In genomic region chr6:18080544-18080943, GRCh38 we compare ENCODE assay signal across 37 cellular contexts. TPM values are rescaled to one million over a fixed set of nuclear protein-coding genes. Genes with fewer than 3 reads are reported as not detected.
"Had no signal": no experiment of that assay in that cellular context is flagged by ENCODE, and none has a peak within 500 bp of the region (broad histone marks: within the 10 kb centered on the region; RNA-seq: fewer than 3 reads in every experiment).

No MANE protein-coding gene starts in this region.

- H3K4me3 Mint-ChIP-seq: activated B cell treated with CpG ODN at 0.5 μM for 24 hours; activated CD4-positive, alpha-beta memory T cell treated with anti-CD3 and anti-CD28 coated beads for 36 hours; activated CD4-positive, alpha-beta T cell treated with anti-CD3 and anti-CD28 coated beads, Interleukin-2, amount 10 ng/mL, durations not matched to agents 24 days and 14 days; activated CD8-positive, alpha-beta T cell treated with anti-CD3 and anti-CD28 coated beads for 36 hours; activated naive CD4-positive, alpha-beta T cell treated with anti-CD3 and anti-CD28 coated beads for 36 hours; activated naive CD8-positive, alpha-beta T cell treated with anti-CD3 and anti-CD28 coated beads for 36 hours; activated T-cell treated with anti-CD3 and anti-CD28 coated beads, Interleukin-2, amount 50 U/mL, for 4 hours; activated T-cell treated with anti-CD3 and anti-CD28 coated beads, Interleukin-2, amount 50 U/mL, for 72 hours; activated T-helper 1 cell treated with anti-CD3 and anti-CD28 coated beads, Interleukin-12 subunit alpha, Interleukin-12 subunit beta, Interleukin-2, Interleukin-4 antibody, amounts not matched to agents 30 ng/mL and 10 ng/mL and 1 ng/mL, durations not matched to agents 14 hours and 24 hours and 36 hours; activated T-helper 17 cell treated with anti-CD3 and anti-CD28 coated beads, Interleukin-2, amount 50 U/mL, for 72 hours; T-helper 1 cell treated with Interleukin-12 subunit alpha and Interleukin-12 subunit beta and Interleukin-4 antibody, amounts not matched to agents 30 μg/mL and 1 μg/mL, for 36 hours; T-helper 2 cell treated with Interferon-gamma antibody and Interleukin-4, amounts not matched to agents 5 μg/mL and 100 μg/mL, for 36 hours had no signal

- H3K27me3 Mint-ChIP-seq: activated CD4-positive, alpha-beta T cell treated with anti-CD3 and anti-CD28 coated beads, Interleukin-2, amount 10 ng/mL, durations not matched to agents 24 days and 14 days had no signal

- DNase-seq: activated B cell treated with CpG ODN at 0.5 μM for 24 hours; activated CD4-positive, alpha-beta memory T cell treated with anti-CD3 and anti-CD28 coated beads for 36 hours; activated CD4-positive, alpha-beta T cell treated with anti-CD3 and anti-CD28 coated beads for 4 hours; activated CD4-positive, alpha-beta T cell treated with anti-CD3 and anti-CD28 coated beads, Interleukin-2, amount 10 ng/mL, durations not matched to agents 24 days and 14 days; activated CD4-positive, alpha-beta T cell treated with anti-CD3 and anti-CD28 coated beads, Interleukin-2, amount 50 U/mL, for 1 hour; activated CD4-positive, alpha-beta T cell treated with anti-CD3 and anti-CD28 coated beads, Interleukin-2, amount 50 U/mL, for 4 hours; activated CD4-positive, CD25-positive, alpha-beta regulatory T cell treated with anti-CD3 and anti-CD28 coated beads, Interleukin-2, amount 50 U/mL, for 72 hours; activated CD8-positive, alpha-beta memory T cell treated with anti-CD3 and anti-CD28 coated beads, Interleukin-2, amount 50 U/mL, for 4 hours; activated CD8-positive, alpha-beta T cell treated with anti-CD3 and anti-CD28 coated beads for 36 hours; activated effector memory CD4-positive, alpha-beta T cell treated with anti-CD3 and anti-CD28 coated beads, Interleukin-2, amount 50 U/mL, for 16 hours; activated gamma-delta T cell treated with Interleukin-2 at 50 U/mL for 16 hours; activated naive CD4-positive, alpha-beta T cell; activated naive CD4-positive, alpha-beta T cell treated with anti-CD3 and anti-CD28 coated beads for 36 hours; activated naive CD4-positive, alpha-beta T cell treated with anti-CD3 and anti-CD28 coated beads, Interleukin-2, amount 50 U/mL, for 16 hours; activated naive CD8-positive, alpha-beta T cell treated with anti-CD3 and anti-CD28 coated beads for 36 hours; activated T-cell treated with anti-CD3 and anti-CD28 coated beads for 4 hours; activated T-cell treated with anti-CD3 and anti-CD28 coated beads, Interleukin-2, amount 50 U/mL, for 1 hour; activated T-cell treated with anti-CD3 and anti-CD28 coated beads, Interleukin-2, amount 50 U/mL, for 4 hours; activated T-cell treated with anti-CD3 and anti-CD28 coated beads, Interleukin-2, amount 50 U/mL, for 72 hours; adrenal gland; amniotic stem cell; aorta; body of pancreas; central memory CD4-positive, alpha-beta T cell; T-helper 1 cell; T-helper 2 cell; T-helper 9 cell had no signal

- H3K9me3 ChIP-seq: adrenal gland, body of pancreas, breast epithelium had no signal

- FAIRE-seq: astrocyte, TTC549 had no signal

- ATAC-seq: activated CD8-positive, alpha-beta T cell treated with anti-CD3 and anti-CD28 coated beads for 36 hours; activated naive CD4-positive, alpha-beta T cell treated with anti-CD3 and anti-CD28 coated beads, Interleukin-2, amount 50 U/mL, for 72 hours; activated T-cell treated with anti-CD3 and anti-CD28 coated beads, Interleukin-2, amount 50 U/mL, for 4 hours; activated T-cell treated with anti-CD3 and anti-CD28 coated beads, Interleukin-2, amount 50 U/mL, for 72 hours; activated T-helper 17 cell treated with anti-CD3 and anti-CD28 coated beads, Interleukin-2, amount 50 U/mL, for 72 hours; body of pancreas had no signal

- H3K4me1 Mint-ChIP-seq: activated B cell treated with CpG ODN at 0.5 μM for 24 hours; activated CD4-positive, alpha-beta T cell treated with anti-CD3 and anti-CD28 coated beads, Interleukin-2, amount 10 ng/mL, durations not matched to agents 24 days and 14 days; activated naive CD8-positive, alpha-beta T cell treated with anti-CD3 and anti-CD28 coated beads for 36 hours; activated T-helper 17 cell treated with anti-CD3 and anti-CD28 coated beads, Interleukin-2, amount 50 U/mL, for 72 hours had no signal

- H3K36me3 ChIP-seq: adrenal gland, brain microvascular endothelial cell, breast epithelium had no signal

- H3K27ac ChIP-seq: adrenal gland, body of pancreas, brain microvascular endothelial cell, breast epithelium, VCaP had no signal

- H3K4me1 ChIP-seq: adrenal gland, body of pancreas, breast epithelium had no signal

- H3K27me3 ChIP-seq: adrenal gland, body of pancreas, brain microvascular endothelial cell, breast epithelium had no signal

- H3K4me3 ChIP-seq: adrenal gland, body of pancreas, breast epithelium had no signal

- H3K27ac Mint-ChIP-seq: activated B cell treated with CpG ODN at 0.5 μM for 24 hours; activated CD4-positive, alpha-beta memory T cell treated with anti-CD3 and anti-CD28 coated beads for 36 hours; activated CD4-positive, alpha-beta T cell treated with anti-CD3 and anti-CD28 coated beads, Interleukin-2, amount 10 ng/mL, durations not matched to agents 24 days and 14 days; activated CD8-positive, alpha-beta T cell treated with anti-CD3 and anti-CD28 coated beads for 36 hours; activated naive CD4-positive, alpha-beta T cell treated with anti-CD3 and anti-CD28 coated beads for 36 hours; activated naive CD4-positive, alpha-beta T cell treated with anti-CD3 and anti-CD28 coated beads, Interleukin-2, amount 50 U/mL, for 72 hours; activated naive CD8-positive, alpha-beta T cell treated with anti-CD3 and anti-CD28 coated beads for 36 hours; activated T-cell treated with anti-CD3 and anti-CD28 coated beads, Interleukin-2, amount 50 U/mL, for 72 hours; activated T-helper 1 cell treated with anti-CD3 and anti-CD28 coated beads, Interleukin-12 subunit alpha, Interleukin-12 subunit beta, Interleukin-2, Interleukin-4 antibody, amounts not matched to agents 30 ng/mL and 10 ng/mL and 1 ng/mL, durations not matched to agents 14 hours and 24 hours and 36 hours; activated T-helper 17 cell treated with anti-CD3 and anti-CD28 coated beads, Interleukin-2, amount 50 U/mL, for 72 hours; T-helper 1 cell treated with Interleukin-12 subunit alpha and Interleukin-12 subunit beta and Interleukin-4 antibody, amounts not matched to agents 30 μg/mL and 1 μg/mL, for 36 hours; T-helper 2 cell treated with Interferon-gamma antibody and Interleukin-4, amounts not matched to agents 5 μg/mL and 100 μg/mL, for 36 hours had no signal

RNA-seq across cellular contexts. Expression of gene NHLRC1, which starts 41.9 kb away (rescaled TPM):
- total RNA-seq: activated naive CD4-positive, alpha-beta T cell treated with anti-CD3 and anti-CD28 coated beads, Interleukin-2, amount 50 U/mL, for 72 hours; activated T-helper 17 cell treated with anti-CD3 and anti-CD28 coated beads, Interleukin-2, amount 50 U/mL, for 72 hours; astrocyte had no signal
